ENCODE assay signal across 9 cellular contexts in the genomic region with DNA sequence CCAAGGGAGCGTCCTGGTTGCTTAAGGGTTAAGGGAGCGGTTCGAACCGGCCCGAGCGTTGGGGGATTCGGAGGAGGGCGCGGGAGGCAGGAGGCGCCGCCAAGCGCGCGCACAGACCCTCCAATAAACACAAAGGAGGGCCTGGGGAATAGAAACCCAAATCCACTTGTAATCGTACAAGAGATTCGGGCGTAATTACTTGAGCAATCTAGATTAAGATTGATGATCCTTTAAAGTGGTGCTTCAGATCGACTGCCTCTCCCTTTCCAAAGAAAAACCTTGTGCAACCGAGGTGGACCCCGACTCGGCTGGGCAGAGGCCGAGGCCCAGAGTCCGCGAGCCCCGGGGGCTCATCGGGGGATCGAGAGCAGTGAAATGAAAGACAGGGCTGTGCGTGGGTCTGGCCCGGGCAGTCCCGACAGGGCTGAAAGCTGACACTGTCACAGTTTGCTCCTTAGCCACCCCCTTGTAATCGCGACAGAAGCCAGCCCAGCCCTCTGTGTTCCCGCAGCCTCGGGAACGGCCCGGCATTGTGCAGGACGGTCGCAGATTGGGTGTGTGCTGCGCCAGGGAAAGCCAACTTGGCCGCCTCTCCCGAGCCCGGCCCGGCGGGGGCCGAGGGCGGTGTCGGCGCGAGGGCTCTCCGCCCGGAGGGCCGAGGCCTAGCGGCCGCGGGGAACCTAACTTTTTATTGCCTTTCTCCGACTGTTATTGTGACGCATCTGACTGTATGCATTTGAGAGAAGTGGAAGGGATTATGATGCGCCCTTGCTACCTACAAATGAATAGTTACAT. TPM values are rescaled to one million over a fixed set of nuclear protein-coding genes. Genes with fewer than 3 reads are reported as not detected.
DNase-seq lines count a peak whose midpoint lies in the region; ATAC-seq and TF ChIP-seq lines count a peak whose summit lies in the region.
"Had no signal": no experiment of that assay in that cellular context is flagged by ENCODE, and none has a peak within 500 bp of the region (broad histone marks: within the 10 kb centered on the region; RNA-seq: fewer than 3 reads in every experiment).

No MANE protein-coding gene starts in this region.

- H3K27me3 Mint-ChIP-seq in MCF 10A (ENCODE audit: insufficient read depth, unreplicated experiment) (no peaks in the 10 kb centered on the region), naive B cell (peaks cover 46 to 53% (median 47%) of the 10 kb centered on the region in 3 donors)

- intact Hi-C loops in breast epithelium (cut with DNase I; ENCODE audit: low total_unique reads): no loop called here
- intact Hi-C loops in MCF 10A (cut with micrococcal nuclease): no loop called here
- intact Hi-C loops in vagina (cut with DNase I): no loop called here

- POLR2A ChIA-PET in MCF 10A (lab: Yijun Ruan, JAX): no interaction called here

- H3K4me1 Mint-ChIP-seq in MCF 10A (ENCODE audit: insufficient read depth, unreplicated experiment): no peaks in the 10 kb centered on the region
- H3K4me1 Mint-ChIP-seq in naive B cell: peaks cover 14 to 27% (median 27%) of the 10 kb centered on the region in 3 donors

- H3K27ac Mint-ChIP-seq in MCF 10A (ENCODE audit: low read depth, unreplicated experiment) (no peak overlapping the region), naive B cell (peak overlapping the region in 1 of 6 donors; percentile 83)

- ATAC-seq in naive B cell (ENCODE audit: low read depth in 2 of 2) (no peak), HG02588 (IDR thresholded peaks at IDR 0.05; ENCODE audit: unreplicated experiment) (no peak), GM18511 (IDR thresholded peaks at IDR 0.05; ENCODE audit: unreplicated experiment) (no peak)

- DNase-seq in breast epithelium (ENCODE audit: low spot score in 2 of 2): no peak
- DNase-seq in MCF 10A (ENCODE audit: unreplicated experiment): no peak
- peak; percentile 82 for DNase-seq in fibroblast of mammary gland (ENCODE audit: low read depth)
- no peak for DNase-seq in naive B cell
- no peak for DNase-seq in vagina (ENCODE audit: extremely low spot score in 2 of 2)
- no peak for DNase-seq in stimulated activated naive CD4-positive, alpha-beta T cell treated with Interleukin-2 at 50 U/mL for 16 hours (lab: John Stamatoyannopoulos, UW)

- H3K9me3 Mint-ChIP-seq in MCF 10A (ENCODE audit: unreplicated experiment) (no peaks in the 10 kb centered on the region), naive B cell (peaks cover 2 to 44% (median 21%) of the 10 kb centered on the region in 7 donors)

- BruUV-seq in MCF 10A (replicated peaks; lab: Mats Ljungman, UMichigan): no TSS peak

- CTCF ChIA-PET in MCF 10A (lab: Yijun Ruan, JAX): no interaction called here

- H3K36me3 Mint-ChIP-seq in MCF 10A (ENCODE audit: insufficient read depth, unreplicated experiment) (no peaks in the 10 kb centered on the region), naive B cell (peaks cover 10 to 12% of the 10 kb centered on the region in 2 donors)

- H3K4me3 ChIP-seq in breast epithelium (peak overlapping the region; percentile 58 to 82 (median 66)), fibroblast of mammary gland (ENCODE audit: control insufficient read depth, low read depth, low read length) (peak overlapping the region; percentile 87), vagina (peak overlapping the region; percentile 33 to 44)
- H3K4me3 ChIP-seq: BLaER1 treated with 17β-estradiol and CSF1 and Interleukin-3, amounts not matched to agents 10 nM and 100 nM had no signal

- H3K27me3 ChIP-seq in breast epithelium (peaks cover 0 to 7% of the 10 kb centered on the region in 2 donors), vagina (no peaks in the 10 kb centered on the region)
- H3K27me3 ChIP-seq: BLaER1 treated with 17β-estradiol and CSF1 and Interleukin-3, amounts not matched to agents 10 nM and 100 nM had no signal

- TF ChIP-seq POLR2A in breast epithelium (IDR thresholded peaks at IDR 0.05): no peak
- no peak for TF ChIP-seq POLR2A in vagina (IDR thresholded peaks at IDR 0.05)

- no peak overlapping the region for H3K4me3 Mint-ChIP-seq in MCF 10A (ENCODE audit: unreplicated experiment)
- H3K4me3 Mint-ChIP-seq in naive B cell: peak overlapping the region in 7 of 8 donors; percentile 10 to 80 (median 42)

- peak overlapping the region; percentile 83 to 94 for H3K27ac ChIP-seq in breast epithelium
- H3K27ac ChIP-seq in vagina: peak overlapping the region; percentile 74
- H3K27ac ChIP-seq: BLaER1 treated with 17β-estradiol and CSF1 and Interleukin-3, amounts not matched to agents 10 nM and 100 nM had no signal

- H3K9me3 ChIP-seq in breast epithelium: no peaks in the 10 kb centered on the region
- H3K9me3 ChIP-seq in vagina: no peaks in the 10 kb centered on the region

- TF ChIP-seq CTCF in breast epithelium (IDR thresholded peaks at IDR 0.05) (no peak), MCF 10A (IDR thresholded peaks at IDR 0.05; ENCODE audit: unreplicated experiment) (no peak), fibroblast of mammary gland (conservative IDR thresholded peaks at IDR 0.05; ENCODE audit: control insufficient read depth, insufficient read depth, low read depth, low read length) (no peak), vagina (IDR thresholded peaks at IDR 0.05) (no peak)

- H3K4me1 ChIP-seq in breast epithelium (no peaks in the 10 kb centered on the region), vagina (no peaks in the 10 kb centered on the region)

- H3K36me3 ChIP-seq in breast epithelium (no peaks in the 10 kb centered on the region), vagina (no peaks in the 10 kb centered on the region)

RNA-seq across cellular contexts. Expression of a gene that starts 5.6 kb away (rescaled TPM):
- total RNA-seq in breast epithelium (10 to 100 TPM in 2 of 3 donors, 1 to 10 TPM in 1; 7.7 to 12.0 (median 11.8) TPM), MCF 10A (2022) (not detected in 2 replicates), vagina (0.74 TPM)
- not detected for polyA plus RNA-seq in naive B cell (ENCODE audit: low read depth in 6 of 6)
